17 cellular contexts compared by ENCODE assay signal in genomic region chr7:122845286-122845685, GRCh38. TPM values are rescaled to one million over a fixed set of nuclear protein-coding genes. Genes with fewer than 3 reads are reported as not detected.
A peak's percentile ranks its signal among the peaks of the same experiment; 100 is the strongest.
DNase-seq lines count a peak whose midpoint lies in the region; ATAC-seq and TF ChIP-seq lines count a peak whose summit lies in the region.
"Had no signal": no experiment of that assay in that cellular context is flagged by ENCODE, and none has a peak within 500 bp of the region (broad histone marks: within the 10 kb centered on the region; RNA-seq: fewer than 3 reads in every experiment).

No MANE protein-coding gene starts in this region.

- intact Hi-C loops in A673 (cut with micrococcal nuclease; ENCODE audit: unreplicated experiment), result no loop called here

- no peak for TF ChIP-seq CTCF in A673 (conservative IDR thresholded peaks at IDR 0.05; ENCODE audit: low read depth, low read length)

- in situ Hi-C loops in G401 (cut with HindIII; ENCODE audit: low sequenced_read_pairs), result no loop called here

- CTCF ChIA-PET in A673 (lab: Charles Lee), result no interaction called here

- H3K36me3 ChIP-seq in A673 (ENCODE audit: insufficient read depth, low read length, poor library complexity, severe bottlenecking), result peaks cover 5% of the 10 kb centered on the region

- DNase-seq in A673 (ENCODE audit: low spot score), result no peak
- DNase-seq in G401 (ENCODE audit: low spot score), result peak; percentile 64
- peak; percentile 37 for DNase-seq in cerebellum (ENCODE audit: low spot score)
- DNase-seq in DMS153 (lab: John Stamatoyannopoulos, UW), result no peak
- no peak for DNase-seq in NCI-H2107 treated with DMSO at 0.1 percent for 48 hours (lab: John Stamatoyannopoulos, UW; ENCODE audit: unreplicated experiment)
- DNase-seq: 8988T; Caco-2; CD4-positive, CD25-positive, alpha-beta regulatory T cell; CD8-positive, alpha-beta T cell; DMS79; EL; GF-D8; GM23248; H7 had no signal

- no peak for ATAC-seq in GM19351 (IDR thresholded peaks at IDR 0.05; ENCODE audit: unreplicated experiment)
- ATAC-seq: A549; CD8-positive, alpha-beta T cell; HCT116 had no signal

- H3K4me1 ChIP-seq in A673 (ENCODE audit: insufficient read depth, low read length, poor library complexity, severe bottlenecking), result peaks cover 76% of the 10 kb centered on the region
- H3K4me1 ChIP-seq: A549, Caco-2 had no signal

- POLR2A ChIA-PET in A673 (lab: Charles Lee; ENCODE audit: low non-redundant PET), result no interaction called here

- no peaks in the 10 kb centered on the region for H3K9me3 ChIP-seq in A673 (ENCODE audit: low read depth, low read length, poor library complexity, severe bottlenecking)
- H3K9me3 ChIP-seq: A549, Caco-2 had no signal

- no TSS peak for BruUV-seq in A673 (replicated peaks; lab: Mats Ljungman, UMichigan)

- H3K4me3 ChIP-seq in A673 (ENCODE audit: low read depth, low read length, poor library complexity, severe bottlenecking), result no peak overlapping the region
- H3K4me3 ChIP-seq: A549, GM23248 had no signal

- no peaks in the 10 kb centered on the region for H3K27me3 ChIP-seq in A673 (replicated peaks; ENCODE audit: insufficient read depth, low read depth, low read length, poor library complexity)

- H3K27ac ChIP-seq in A673 (ENCODE audit: low read depth, low read length, poor library complexity, severe bottlenecking), result peak overlapping the region; percentile 65
- H3K27ac ChIP-seq: A549, GM23248 had no signal

RNA-seq across cellular contexts. Expression of gene CADPS2, which starts 41.0 kb away (rescaled TPM):
- 74.4 and 81.3 TPM in 2 replicates for total RNA-seq in A673 (2021)
- 0.25 and 0.31 TPM in 2 replicates for total RNA-seq in G401 (2014; rRNA removed; shearing (Covaris generic))
- total RNA-seq in cerebellum, result 83.7 TPM
- total RNA-seq: CD4-positive, CD25-positive, alpha-beta regulatory T cell; CD8-positive, alpha-beta T cell had no signal

Comparison
In these comparisons a context has a peak if more than half of its experiments do, and no peak if none do; other contexts are left out.
1. DNase-seq: peak in G401 (single experiment) and cerebellum (single experiment); none in A673 (single experiment), DMS153 (single experiment) and NCI-H2107 treated with DMSO at 0.1 percent for 48 hours (single experiment).
2. RNA of gene CADPS2, which starts 41.0 kb away (total RNA-seq): 83.7 TPM in cerebellum (single experiment) and 74.4 to 81.3 TPM in A673; 0.25 to 0.31 TPM in G401; every median in the first group is over 10 times any median in the second.